ENCODE assay signal across 9 cellular contexts in the genomic region with DNA sequence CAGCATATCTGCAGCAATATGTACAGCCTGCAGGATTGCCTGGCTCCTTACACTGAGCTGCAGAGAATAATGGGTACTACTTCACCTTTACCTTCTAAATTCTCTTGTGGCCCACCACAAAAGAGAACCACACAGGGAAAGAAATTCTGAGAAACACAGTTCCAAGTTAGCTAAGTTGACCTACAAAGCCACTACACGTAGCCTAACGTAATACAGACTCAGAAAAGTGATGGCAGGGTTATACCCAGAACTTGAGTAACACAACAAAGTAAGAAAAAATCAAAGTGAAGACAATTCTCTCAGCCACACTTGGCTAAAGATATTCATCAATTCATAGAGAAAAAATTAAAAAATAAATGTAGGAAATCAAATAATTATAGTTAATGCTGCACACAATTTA. TPM values are rescaled to one million over a fixed set of nuclear protein-coding genes. Genes with fewer than 3 reads are reported as not detected.
"Had no signal": no experiment of that assay in that cellular context is flagged by ENCODE, and none has a peak within 500 bp of the region (broad histone marks: within the 10 kb centered on the region; RNA-seq: fewer than 3 reads in every experiment).

No MANE protein-coding gene starts in this region.

- DNase-seq: GM23248, GOT3, H7, HFFc6 had no signal

- H2AFZ ChIP-seq: GM23248 had no signal

- H3K4me3 ChIP-seq: GM23248, HAP-1 had no signal

- H3K4me1 Mint-ChIP-seq: IgD-negative memory B cell had no signal

- H3K9me3 Mint-ChIP-seq: HFFc6, IgD-negative memory B cell had no signal

- H3K27ac ChIP-seq: GM23248, HL-60 had no signal

- H3K36me3 Mint-ChIP-seq: IgD-negative memory B cell had no signal

- H3K36me3 ChIP-seq: HAP-1 had no signal

- H3K27ac Mint-ChIP-seq: HFFc6, IgD-negative memory B cell had no signal

- ATAC-seq: HCT116, HepG2 had no signal

- H3K4me3 Mint-ChIP-seq: HFFc6, IgD-negative memory B cell had no signal

- H3K9me3 ChIP-seq: HAP-1 had no signal

- H3K9ac ChIP-seq: GM23248 had no signal

- H3K4me1 ChIP-seq: HAP-1 had no signal

RNA-seq across cellular contexts. Expression of a gene that starts 26.4 kb away (rescaled TPM):
- total RNA-seq: HepG2 had no signal
- polyA plus RNA-seq: IgD-negative memory B cell had no signal
